ENCODE assay signal across 8 cellular contexts in the genomic region with DNA sequence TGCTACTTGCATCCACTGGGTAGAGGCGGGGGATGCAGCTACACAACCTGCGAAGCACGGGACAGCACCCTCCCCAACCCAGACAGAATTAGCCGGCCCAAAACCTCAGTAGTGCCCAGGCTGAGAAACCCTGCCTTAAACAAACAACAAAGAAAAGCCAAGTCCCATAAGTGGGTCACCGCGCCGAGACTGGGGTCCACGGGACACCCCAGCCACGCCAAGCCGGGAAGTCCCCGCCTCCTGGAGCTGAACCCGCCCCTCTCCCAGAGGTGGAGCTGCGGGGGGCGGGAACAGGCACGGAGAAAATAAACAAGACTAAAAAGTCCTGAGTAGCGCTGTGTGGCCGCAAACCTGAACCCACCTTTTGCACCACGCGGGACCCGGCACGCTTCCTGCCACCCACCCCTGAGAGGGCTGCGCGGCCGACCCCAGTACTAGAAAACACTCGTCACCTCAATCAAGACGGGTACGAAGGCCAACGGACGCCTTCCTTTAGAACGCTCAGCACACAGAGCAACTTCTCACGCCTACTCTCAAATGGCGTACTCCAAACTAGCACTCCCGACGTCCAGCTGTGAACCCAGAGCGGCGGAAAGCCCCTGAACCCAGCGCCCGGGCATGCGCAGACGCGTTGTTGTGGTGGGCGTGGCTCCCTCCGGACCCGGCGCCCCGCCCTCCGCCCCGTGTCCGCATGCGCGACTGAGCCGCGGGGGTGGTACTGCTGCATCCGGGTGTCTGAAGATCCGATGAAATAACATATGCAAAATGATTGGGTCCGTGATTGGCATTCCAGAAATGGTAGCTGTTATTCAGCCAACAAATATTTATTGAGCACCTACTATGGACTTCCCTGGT. TPM values are rescaled to one million over a fixed set of nuclear protein-coding genes. Genes with fewer than 3 reads are reported as not detected.
DNase-seq lines count a peak whose midpoint lies in the region; ATAC-seq, FAIRE-seq and TF ChIP-seq lines count a peak whose summit lies in the region.
"Not testable (repeated sequence)": the region's sequence is repeated elsewhere in the genome, so short reads cannot be mapped to it uniquely, and the experiment has no call there.

No MANE protein-coding gene starts in this region.

- H3K4me1 Mint-ChIP-seq in activated naive CD4-positive, alpha-beta T cell treated with anti-CD3 and anti-CD28 coated beads, Interleukin-2, amount 10 ng/mL, durations not matched to agents 7 days and 5 days; osteocyte (ENCODE audit: unreplicated experiment): not testable (repeated sequence)

- H3K4me3 ChIP-seq in GM12865 (ENCODE audit: low read depth, low read length) = peak overlapping the region; percentile 58

- H3K36me3 Mint-ChIP-seq in activated naive CD4-positive, alpha-beta T cell treated with anti-CD3 and anti-CD28 coated beads, Interleukin-2, amount 10 ng/mL, durations not matched to agents 7 days and 5 days = peaks cover 12% of the 10 kb centered on the region
- H3K36me3 Mint-ChIP-seq in osteocyte (ENCODE audit: unreplicated experiment) = not testable (repeated sequence)

- not testable (repeated sequence) for TF ChIP-seq CTCF in GM12865 (IDR thresholded peaks at IDR 0.05; ENCODE audit: insufficient read depth, low read depth, low read length, missing control alignments); osteocyte (IDR thresholded peaks at IDR 0.05)

- peak; percentile 83 for ATAC-seq in HG02678 (IDR thresholded peaks at IDR 0.05; ENCODE audit: unreplicated experiment)

- CTCF ChIA-PET in activated naive CD4-positive, alpha-beta T cell treated with anti-CD3 and anti-CD28 coated beads, Interleukin-2, amount 10 ng/mL, durations not matched to agents 7 days and 5 days (lab: Charles Lee) = interaction anchor here (1.0 kb wide), 1 partner anchor 19 kb away, joined by 3 read pairs; no protein-coding TSS in a partner anchor

- DNase-seq in GM12865 (ENCODE audit: low read depth) (peak; percentile 91), NAMALWA (ENCODE audit: low spot score) (peak; percentile 90), SW480 (ENCODE audit: low spot score) (peak; percentile 58), frontal cortex (ENCODE audit: low spot score in 2 of 2) (peak; percentile 69), osteocyte (ENCODE audit: extremely low spot score, unreplicated experiment) (peak; percentile 91), substantia nigra (lab: John Stamatoyannopoulos, UW) (peak in 39 of 49 donors; percentile 8 to 86 (median 52))
- DNase-seq in activated naive CD4-positive, alpha-beta T cell treated with anti-CD3 and anti-CD28 coated beads, Interleukin-2, amount 10 ng/mL, durations not matched to agents 7 days and 5 days = peak; percentile 83

- not testable (repeated sequence) for FAIRE-seq in frontal cortex (lab: Jason Lieb, UNC)

- H3K4me3 Mint-ChIP-seq in activated naive CD4-positive, alpha-beta T cell treated with anti-CD3 and anti-CD28 coated beads, Interleukin-2, amount 10 ng/mL, durations not matched to agents 7 days and 5 days = peak overlapping the region; percentile 72
- peak overlapping the region; percentile 67 for H3K4me3 Mint-ChIP-seq in osteocyte (ENCODE audit: unreplicated experiment)

- H3K27ac ChIP-seq in substantia nigra (ENCODE audit: low read depth, low read length, poor library complexity, severe bottlenecking) = not testable (repeated sequence)

- not testable (repeated sequence) for H3K9me3 Mint-ChIP-seq in activated naive CD4-positive, alpha-beta T cell treated with anti-CD3 and anti-CD28 coated beads, Interleukin-2, amount 10 ng/mL, durations not matched to agents 7 days and 5 days; osteocyte (ENCODE audit: unreplicated experiment)

- peaks cover 20% of the 10 kb centered on the region for H3K27me3 Mint-ChIP-seq in activated naive CD4-positive, alpha-beta T cell treated with anti-CD3 and anti-CD28 coated beads, Interleukin-2, amount 10 ng/mL, durations not matched to agents 7 days and 5 days
- not testable (repeated sequence) for H3K27me3 Mint-ChIP-seq in osteocyte (ENCODE audit: unreplicated experiment)

- H3K27ac Mint-ChIP-seq in activated naive CD4-positive, alpha-beta T cell treated with anti-CD3 and anti-CD28 coated beads, Interleukin-2, amount 10 ng/mL, durations not matched to agents 7 days and 5 days = peak overlapping the region; percentile 82
- H3K27ac Mint-ChIP-seq in osteocyte (ENCODE audit: unreplicated experiment) = not testable (repeated sequence)

RNA-seq across cellular contexts. Expression of a gene that starts 4.8 kb away (rescaled TPM):
- 0.41 TPM for total RNA-seq in frontal cortex
- not detected in 2 replicates for total RNA-seq in osteocyte

RNA-seq across cellular contexts. Expression of a gene that starts 20.3 kb away (rescaled TPM):
- total RNA-seq in frontal cortex = 48.5 TPM
- 122 and 126 TPM in 2 replicates for total RNA-seq in osteocyte

RNA-seq across cellular contexts. Expression of a gene that starts 35.2 kb away (rescaled TPM):
- total RNA-seq in frontal cortex (34.2 TPM), osteocyte (35.6 and 38.4 TPM in 2 replicates)
